ENCODE assay signal across 18 cellular contexts in the genomic region with DNA sequence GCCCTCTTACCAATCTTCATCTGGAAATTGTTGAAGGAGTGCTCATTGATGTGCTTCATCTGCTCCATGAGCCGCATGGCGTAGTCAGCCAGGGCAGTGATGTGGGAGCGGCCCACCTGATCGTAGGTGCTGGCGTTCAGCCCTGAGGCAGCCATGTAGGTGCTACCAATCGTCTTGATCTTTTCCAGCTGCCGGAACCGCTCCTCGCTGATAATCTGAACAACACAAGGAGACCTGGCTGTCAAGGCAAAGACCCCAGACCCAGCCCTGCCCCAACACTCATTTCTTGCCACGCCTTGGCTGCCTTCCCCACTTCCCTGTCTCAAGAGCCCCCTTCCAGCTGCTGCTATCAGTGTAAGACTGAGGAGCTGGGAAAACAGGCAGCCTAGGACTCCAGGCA. TPM values are rescaled to one million over a fixed set of nuclear protein-coding genes. Genes with fewer than 3 reads are reported as not detected.
DNase-seq lines count a peak whose midpoint lies in the region; TF ChIP-seq lines count a peak whose summit lies in the region.
"Had no signal": no experiment of that assay in that cellular context is flagged by ENCODE, and none has a peak within 500 bp of the region (broad histone marks: within the 10 kb centered on the region; RNA-seq: fewer than 3 reads in every experiment).

No MANE protein-coding gene starts in this region.

- H3K4ac ChIP-seq in neuronal stem cell (ENCODE audit: low read length) = no peak overlapping the region

- H3K9me3 ChIP-seq in neuronal stem cell (replicated peaks in 1 of 2; ENCODE audit: control insufficient read depth in 2 of 2, insufficient read depth in 1 of 2, low read depth in 1 of 2, low read length in 2 of 2) (peaks cover 0 to 2% of the 10 kb centered on the region in 2 donors), spleen (no peaks in the 10 kb centered on the region)
- H3K9me3 ChIP-seq: BE2C, BLaER1 had no signal

- H2BK120ac ChIP-seq in neuronal stem cell (ENCODE audit: low read depth, low read length) = no peak overlapping the region

- no peak overlapping the region for H2AFZ ChIP-seq in neuronal stem cell (ENCODE audit: low read length)

- peaks cover 47% of the 10 kb centered on the region for H3K36me3 Mint-ChIP-seq in chondrocyte (ENCODE audit: low read depth)
- H3K36me3 Mint-ChIP-seq: CD14-positive monocyte; CD4-positive, alpha-beta memory T cell; CD4-positive, CD25-positive, alpha-beta regulatory T cell; CD8-positive, alpha-beta memory T cell had no signal

- H3K18ac ChIP-seq in neuronal stem cell (ENCODE audit: low read length) = no peak overlapping the region

- intact Hi-C loops in spleen (cut with DNase I; ENCODE audit: low total_unique reads) = no loop called here

- no peak overlapping the region for H3K9ac ChIP-seq in neuronal stem cell (ENCODE audit: low read depth, low read length, poor library complexity)
- H3K9ac ChIP-seq: BLaER1 had no signal

- H3K27ac Mint-ChIP-seq in chondrocyte (ENCODE audit: unreplicated experiment) = no peak overlapping the region
- H3K27ac Mint-ChIP-seq: CD4-positive, alpha-beta memory T cell; CD8-positive, alpha-beta memory T cell had no signal

- H3K79me1 ChIP-seq in neuronal stem cell (ENCODE audit: low read depth, low read length) = peaks cover 4% of the 10 kb centered on the region

- H3K27me3 Mint-ChIP-seq in chondrocyte (ENCODE audit: low read depth) = no peaks in the 10 kb centered on the region
- H3K27me3 Mint-ChIP-seq: CD4-positive, alpha-beta memory T cell had no signal

- peak overlapping the region; percentile 48 for H3K23ac ChIP-seq in neuronal stem cell (ENCODE audit: low read depth, low read length, poor library complexity)

- no peak overlapping the region for H3K4me3 Mint-ChIP-seq in chondrocyte (ENCODE audit: unreplicated experiment)
- H3K4me3 Mint-ChIP-seq: CD14-positive monocyte; CD4-positive, alpha-beta memory T cell; CD4-positive, CD25-positive, alpha-beta regulatory T cell; CD8-positive, alpha-beta memory T cell had no signal

- no CpG with 5 or more reads among the region's 10 CpGs for WGBS in neuronal stem cell (ENCODE audit: extremely low coverage in 2 of 2, insufficient read length in 2 of 2, insufficient replicate concordance in 1 of 2), 2 donors
- WGBS in spleen, 5 donors = 93 to 95% (median 94%) methylated on average over 10 of the region's 10 CpGs

- H3K4me1 ChIP-seq in neuronal stem cell (ENCODE audit: control insufficient read depth in 2 of 2, insufficient read depth in 1 of 2, low read depth in 1 of 2, low read length in 2 of 2) (peaks cover 0 to 9% of the 10 kb centered on the region in 2 donors), spleen (peaks cover 0 to 24% (median 5%) of the 10 kb centered on the region in 6 donors)

- H3K27ac ChIP-seq in neuronal stem cell (replicated peaks; ENCODE audit: low read length) = no peak overlapping the region
- no peak overlapping the region for H3K27ac ChIP-seq in spleen
- H3K27ac ChIP-seq: BLaER1 had no signal

- H3K36me3 ChIP-seq in neuronal stem cell (replicated peaks in 1 of 2; ENCODE audit: control insufficient read depth in 2 of 2, insufficient read depth in 2 of 2, low read length in 2 of 2) = peaks cover 72 to 92% of the 10 kb centered on the region in 2 donors
- H3K36me3 ChIP-seq in spleen = peaks cover 0 to 61% (median 7%) of the 10 kb centered on the region in 6 donors
- H3K36me3 ChIP-seq: BE2C had no signal

- no peak overlapping the region for H3K14ac ChIP-seq in neuronal stem cell (ENCODE audit: low read length)

- peak; percentile 85 for DNase-seq in chondrocyte (ENCODE audit: low spot score)
- no peak for DNase-seq in neuronal stem cell (ENCODE audit: low spot score)
- DNase-seq in spleen = peak; percentile 51
- DNase-seq in NCI-H1092 (lab: John Stamatoyannopoulos, UW) = no peak
- no peak for DNase-seq in D341Med (ENCODE audit: low spot score)
- DNase-seq in NCI-H2107 (lab: John Stamatoyannopoulos, UW) = no peak
- DNase-seq: 8988T; ACHN; BE2C; C1 segment of cervical spinal cord; CD4-positive, alpha-beta memory T cell; CD4-positive, CD25-positive, alpha-beta regulatory T cell; CD8-positive, alpha-beta memory T cell; COR-L47; DMS79 treated with DMSO at 0.1 percent for 48 hours; GF-D8 had no signal

- H3K4me1 Mint-ChIP-seq in chondrocyte (ENCODE audit: low read depth) = peaks cover 21% of the 10 kb centered on the region

- H3K4me3 ChIP-seq in neuronal stem cell (ENCODE audit: low read length in 2 of 2) = no peak overlapping the region
- H3K4me3 ChIP-seq in spleen = no peak overlapping the region
- H3K4me3 ChIP-seq: BLaER1 had no signal

- H3K27me3 ChIP-seq in neuronal stem cell (ENCODE audit: control insufficient read depth in 3 of 3, insufficient read depth in 3 of 3, low read depth in 1 of 3, low read length in 3 of 3) (no peaks in the 10 kb centered on the region), spleen (replicated peaks in 1 of 7) (no peaks in the 10 kb centered on the region)
- H3K27me3 ChIP-seq: BE2C, BLaER1 had no signal

- TF ChIP-seq CTCF in chondrocyte (IDR thresholded peaks at IDR 0.05) (no peak), spleen (IDR thresholded peaks at IDR 0.05 in 8 of 11, conservative IDR thresholded peaks at IDR 0.05 in 3 of 11) (no peak)

- no peak overlapping the region for H2AK5ac ChIP-seq in neuronal stem cell (ENCODE audit: low read depth, low read length)

- no peak overlapping the region for H2BK5ac ChIP-seq in neuronal stem cell (ENCODE audit: low read length)

- H4K8ac ChIP-seq in neuronal stem cell (ENCODE audit: low read depth, low read length) = no peak overlapping the region

- H3K9me3 Mint-ChIP-seq in chondrocyte (ENCODE audit: low read depth) = no peaks in the 10 kb centered on the region
- H3K9me3 Mint-ChIP-seq: CD4-positive, alpha-beta memory T cell; CD8-positive, alpha-beta memory T cell had no signal

- no peak for TF ChIP-seq POLR2A in spleen (IDR thresholded peaks at IDR 0.05)

- H3K4me2 ChIP-seq in neuronal stem cell (ENCODE audit: insufficient read depth, low read length, poor library complexity, severe bottlenecking) = no peak overlapping the region
- H3K4me2 ChIP-seq: BLaER1 had no signal

- H4K91ac ChIP-seq in neuronal stem cell (ENCODE audit: low read depth, low read length, poor library complexity) = no peak overlapping the region

- H2BK12ac ChIP-seq in neuronal stem cell (ENCODE audit: low read length) = no peak overlapping the region

- H2BK15ac ChIP-seq in neuronal stem cell (ENCODE audit: low read length) = no peak overlapping the region

RNA-seq across cellular contexts. Expression of a gene that starts 18.1 kb away (rescaled TPM):
- total RNA-seq in chondrocyte (54.9 to 57.6 TPM (median 57.2 TPM) in 3 replicates), spleen (10 to 100 TPM; 10.3 to 20.4 (median 14.4) TPM)
- 34.7 TPM for polyA plus RNA-seq in neuronal stem cell (2013, experiment 1 of 2)
- polyA plus RNA-seq in neuronal stem cell (2013, experiment 2 of 2) = 37.2 TPM
- 1 to 10 TPM; 1.6 to 5.7 (median 2.3) TPM for polyA plus RNA-seq in spleen
- total RNA-seq: CD4-positive, alpha-beta memory T cell had no signal
- polyA plus RNA-seq: CD4-positive, alpha-beta memory T cell; CD4-positive, CD25-positive, alpha-beta regulatory T cell; CD8-positive, alpha-beta memory T cell had no signal

RNA-seq across cellular contexts. Expression of a gene that starts 47.5 kb away (rescaled TPM):
- 57.5 to 72.6 TPM (median 69.5 TPM) in 3 replicates for total RNA-seq in chondrocyte
- polyA plus RNA-seq in neuronal stem cell (2013, experiment 1 of 2) = 37.0 TPM
- 35.1 TPM for polyA plus RNA-seq in neuronal stem cell (2013, experiment 2 of 2)
- total RNA-seq in spleen = 10 to 100 TPM in 3 of 7 donors, 1 to 10 TPM in 4; 4.7 to 16.1 (median 8.4) TPM
- polyA plus RNA-seq in spleen = 1 to 10 TPM; 2.5 to 4.6 (median 4.3) TPM

RNA-seq across cellular contexts. Expression of a gene that starts 54.2 kb away (rescaled TPM):
- total RNA-seq in chondrocyte (26.4 to 34.9 TPM (median 28.9 TPM) in 3 replicates), spleen (10 to 100 TPM; 30.3 to 53.4 (median 40.9) TPM)
- polyA plus RNA-seq in neuronal stem cell (2013, experiment 1 of 2) = 19.9 TPM
- polyA plus RNA-seq in neuronal stem cell (2013, experiment 2 of 2) = 19.9 TPM
- 1 to 10 TPM; 4.0 to 5.7 (median 4.8) TPM for polyA plus RNA-seq in spleen

Comparison
In these comparisons a context has a peak if more than half of its experiments do, and no peak if none do; other contexts are left out.
1. DNase-seq: peak in chondrocyte (single experiment) and spleen (single experiment); none in neuronal stem cell (single experiment), NCI-H1092 (single experiment), D341Med (single experiment) and NCI-H2107 (single experiment).